In the genomic region with DNA sequence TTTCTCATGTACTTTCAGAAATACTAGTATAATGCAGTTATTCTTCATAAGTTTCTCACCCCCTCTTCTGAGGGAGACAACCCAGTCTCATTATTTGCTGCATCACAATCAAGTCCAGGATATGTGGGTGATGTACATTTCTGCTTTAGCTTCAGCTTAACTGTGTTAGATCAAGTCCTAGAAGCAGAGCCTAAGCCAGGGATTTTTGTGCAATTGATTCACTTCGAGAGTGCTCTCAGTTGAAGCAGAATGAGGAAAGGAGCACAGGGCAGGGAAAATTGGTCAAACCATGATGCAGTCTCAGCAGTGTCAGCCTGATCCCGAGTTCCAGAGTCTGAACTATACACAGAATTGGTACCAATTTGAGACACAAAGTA, we compare ENCODE assay signal across 12 cellular contexts. TPM values are rescaled to one million over a fixed set of nuclear protein-coding genes. Genes with fewer than 3 reads are reported as not detected.
DNase-seq lines count a peak whose midpoint lies in the region; ATAC-seq and TF ChIP-seq lines count a peak whose summit lies in the region.
"Had no signal": no experiment of that assay in that cellular context is flagged by ENCODE, and none has a peak within 500 bp of the region (broad histone marks: within the 10 kb centered on the region; RNA-seq: fewer than 3 reads in every experiment).

No MANE protein-coding gene starts in this region.

- H3K4me3 ChIP-seq in psoas muscle (no peak overlapping the region), prostate gland (no peak overlapping the region)
- H3K4me3 ChIP-seq: ovary had no signal

- H3K9me3 ChIP-seq in psoas muscle (no peaks in the 10 kb centered on the region), prostate gland (no peaks in the 10 kb centered on the region)
- H3K9me3 ChIP-seq: ovary had no signal

- H3K27ac ChIP-seq in psoas muscle (no peak overlapping the region), prostate gland (no peak overlapping the region)
- H3K27ac ChIP-seq: C4-2B, ovary had no signal

- H3K27me3 ChIP-seq in psoas muscle (ENCODE audit: insufficient read depth in 3 of 3, low read length in 2 of 3) (no peaks in the 10 kb centered on the region), prostate gland (replicated peaks; ENCODE audit: insufficient read depth) (no peaks in the 10 kb centered on the region)
- H3K27me3 ChIP-seq: ovary had no signal

- ATAC-seq in activated CD4-positive, CD25-positive, alpha-beta regulatory T cell treated with anti-CD3 and anti-CD28 coated beads, Interleukin-2, amount 50 U/mL, for 24 hours: peak; percentile 18 to 35
- peak; percentile 12 to 36 (median 18) for ATAC-seq in psoas muscle

- H3K36me3 ChIP-seq in psoas muscle (ENCODE audit: insufficient read depth in 1 of 2, low read depth in 1 of 2) (peaks cover 3 to 38% of the 10 kb centered on the region in 2 donors), prostate gland (peaks cover 0 to 8% of the 10 kb centered on the region in 2 donors)
- H3K36me3 ChIP-seq: ovary had no signal

- intact Hi-C loops in psoas muscle (cut with DNase I) (no loop called here), prostate gland (cut with DNase I) (no loop called here)

- TF ChIP-seq POLR2A in prostate gland (IDR thresholded peaks at IDR 0.05): no peak

- no peaks in the 10 kb centered on the region for H3K4me1 ChIP-seq in psoas muscle
- H3K4me1 ChIP-seq in prostate gland (replicated peaks): no peaks in the 10 kb centered on the region

- 36 to 43% (median 38%) methylated on average over 2 of the region's 2 CpGs for WGBS in psoas muscle, 3 donors
- 78% methylated on average over 2 of the region's 2 CpGs for WGBS in prostate gland

- DNase-seq in activated CD4-positive, CD25-positive, alpha-beta regulatory T cell treated with anti-CD3 and anti-CD28 coated beads, Interleukin-2, amount 50 U/mL, for 72 hours: no peak
- peak; percentile 52 for DNase-seq in NCI-H69 (lab: John Stamatoyannopoulos, UW)
- DNase-seq in cerebellar cortex (ENCODE audit: low spot score): peak; percentile 66
- DNase-seq in psoas muscle: no peak
- DNase-seq in amniotic stem cell (lab: John Stamatoyannopoulos, UW): no peak
- no peak for DNase-seq in prostate gland (ENCODE audit: low spot score)
- DNase-seq in NCI-H1417 treated with DMSO at 0.1 percent for 48 hours (lab: John Stamatoyannopoulos, UW): no peak
- DNase-seq: activated T-cell treated with anti-CD3 and anti-CD28 coated beads, Interleukin-2, amount 50 U/mL, for 4 hours; NCI-H526 treated with DMSO at 0.1 percent for 48 hours; ovary had no signal

- TF ChIP-seq CTCF in psoas muscle (IDR thresholded peaks at IDR 0.05) (no peak), prostate gland (IDR thresholded peaks at IDR 0.05) (no peak)

RNA-seq across cellular contexts. Expression of a gene that starts 15.1 kb away (rescaled TPM):
- total RNA-seq in psoas muscle (100 to 1,000 TPM; 253 to 369 (median 344) TPM), prostate gland (100 to 1,000 TPM; 447 to 480 TPM)
- polyA plus RNA-seq in psoas muscle: 100 to 1,000 TPM; 241 to 337 (median 327) TPM

RNA-seq across cellular contexts. Expression of a gene that starts 15.6 kb away (rescaled TPM):
- total RNA-seq in psoas muscle: 1 to 10 TPM; 3.9 to 4.5 (median 4.1) TPM
- polyA plus RNA-seq in psoas muscle: 10 to 100 TPM in 1 of 3 donors, 1 to 10 TPM in 2; 2.4 to 15.1 (median 2.8) TPM
- 10 to 100 TPM in 1 of 2 donors, 1 to 10 TPM in 1; 8.7 to 18.1 TPM for total RNA-seq in prostate gland

RNA-seq across cellular contexts. Expression of a gene that starts 43.7 kb away (rescaled TPM):
- total RNA-seq in psoas muscle: 1 to 10 TPM; 1.8 to 3.8 (median 2.7) TPM
- 1 to 10 TPM in 2 of 3 donors, under 1 TPM in 1; 0.73 to 1.4 (median 1.0) TPM for polyA plus RNA-seq in psoas muscle
- 10 to 100 TPM in 1 of 2 donors, 1 to 10 TPM in 1; 3.4 to 11.2 TPM for total RNA-seq in prostate gland

Comparison
In these comparisons a context has a peak if more than half of its experiments do, and no peak if none do; other contexts are left out.
1. DNase-seq: peak in NCI-H69 (single experiment) and cerebellar cortex (single experiment); none in activated CD4-positive, CD25-positive, alpha-beta regulatory T cell treated with anti-CD3 and anti-CD28 coated beads, Interleukin-2, amount 50 U/mL, for 72 hours (single experiment), psoas muscle (0 of 2), amniotic stem cell (single experiment), prostate gland (single experiment) and NCI-H1417 treated with DMSO at 0.1 percent for 48 hours (single experiment).